ENCODE assay signal across 8 cellular contexts in the genomic region with DNA sequence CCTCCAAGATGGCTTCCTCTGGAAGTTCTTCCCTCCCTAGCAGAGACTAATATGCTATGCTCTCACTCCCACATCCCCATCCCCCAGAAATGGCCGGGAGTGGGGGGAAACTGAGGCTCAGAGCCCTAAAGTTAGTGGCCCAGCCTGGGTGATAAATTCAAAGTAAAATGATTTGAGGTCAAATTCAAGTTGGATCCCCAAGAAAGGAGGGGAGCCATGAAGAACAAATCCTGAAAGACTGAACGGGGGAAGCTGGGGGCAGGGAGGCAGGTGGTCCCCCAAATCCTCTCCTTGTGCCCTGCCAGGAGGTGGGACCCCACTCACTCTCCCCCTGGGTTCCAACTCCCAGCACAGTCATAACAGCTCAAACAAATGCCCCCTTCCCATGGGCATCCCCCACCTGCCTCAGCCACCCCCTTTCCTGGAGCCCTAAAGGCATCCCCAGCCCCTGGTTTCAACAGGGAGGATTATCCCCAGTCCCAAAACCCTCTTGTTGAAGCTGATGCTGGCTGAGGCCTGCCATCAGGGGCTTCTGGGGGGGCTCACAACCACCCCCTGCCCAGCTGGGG. TPM values are rescaled to one million over a fixed set of nuclear protein-coding genes. Genes with fewer than 3 reads are reported as not detected.
DNase-seq lines count a peak whose midpoint lies in the region; ATAC-seq and TF ChIP-seq lines count a peak whose summit lies in the region.

No MANE protein-coding gene starts in this region.

- H3K27ac Mint-ChIP-seq in activated naive CD8-positive, alpha-beta T cell treated with anti-CD3 and anti-CD28 coated beads, Interleukin-2, amount 50 U/mL, for 24 hours, result peak overlapping the region; percentile 79

- peak; percentile 19 for DNase-seq in NCI-H82 (lab: John Stamatoyannopoulos, UW)
- no peak for DNase-seq in NCI-H82 treated with DMSO at 0.1 percent for 48 hours (lab: John Stamatoyannopoulos, UW; ENCODE audit: unreplicated experiment)
- DNase-seq in activated naive CD8-positive, alpha-beta T cell treated with anti-CD3 and anti-CD28 coated beads, Interleukin-2, amount 50 U/mL, for 24 hours, result no peak
- DNase-seq in kidney epithelial cell (ENCODE audit: low read depth), result no peak
- peak; percentile 59 to 67 for DNase-seq in suprapubic skin (ENCODE audit: low spot score in 2 of 2)
- no peak for DNase-seq in NCI-H446 (lab: John Stamatoyannopoulos, UW)

- no peak for TF ChIP-seq POLR2A in suprapubic skin (IDR thresholded peaks at IDR 0.05)

- H3K27me3 ChIP-seq in kidney epithelial cell (ENCODE audit: control insufficient read depth, insufficient read depth, low read length) (no peaks in the 10 kb centered on the region), suprapubic skin (no peaks in the 10 kb centered on the region)

- no peaks in the 10 kb centered on the region for H3K9me3 ChIP-seq in suprapubic skin

- H3K27me3 Mint-ChIP-seq in activated naive CD8-positive, alpha-beta T cell treated with anti-CD3 and anti-CD28 coated beads, Interleukin-2, amount 50 U/mL, for 24 hours, result peaks cover 7% of the 10 kb centered on the region

- peaks cover 64% of the 10 kb centered on the region for H3K4me1 Mint-ChIP-seq in activated naive CD8-positive, alpha-beta T cell treated with anti-CD3 and anti-CD28 coated beads, Interleukin-2, amount 50 U/mL, for 24 hours

- no peaks in the 10 kb centered on the region for H3K9me3 Mint-ChIP-seq in activated naive CD8-positive, alpha-beta T cell treated with anti-CD3 and anti-CD28 coated beads, Interleukin-2, amount 50 U/mL, for 24 hours

- 28% methylated on average over 2 of the region's 2 CpGs for WGBS in suprapubic skin

- H3K36me3 ChIP-seq in kidney epithelial cell (ENCODE audit: control insufficient read depth, insufficient read depth, low read length) (peaks cover 2% of the 10 kb centered on the region), suprapubic skin (peaks cover 12% of the 10 kb centered on the region)

- TF ChIP-seq CTCF in kidney epithelial cell (IDR thresholded peaks at IDR 0.05; ENCODE audit: insufficient read depth, low read length, poor library complexity, severe bottlenecking) (no peak), suprapubic skin (IDR thresholded peaks at IDR 0.05) (no peak)

- H3K4me3 ChIP-seq in kidney epithelial cell (ENCODE audit: low read depth, low read length) (peak overlapping the region; percentile 76), suprapubic skin (peak overlapping the region; percentile 85)

- TF ChIP-seq EP300 in suprapubic skin (IDR thresholded peaks at IDR 0.05), result no peak

- peak overlapping the region; percentile 91 for H3K27ac ChIP-seq in suprapubic skin

- H3K36me3 Mint-ChIP-seq in activated naive CD8-positive, alpha-beta T cell treated with anti-CD3 and anti-CD28 coated beads, Interleukin-2, amount 50 U/mL, for 24 hours (ENCODE audit: low read depth), result peaks cover 34% of the 10 kb centered on the region

- peak overlapping the region; percentile 83 for H3K4me3 Mint-ChIP-seq in activated naive CD8-positive, alpha-beta T cell treated with anti-CD3 and anti-CD28 coated beads, Interleukin-2, amount 50 U/mL, for 24 hours

- H3K4me1 ChIP-seq in suprapubic skin, result peaks cover 49% of the 10 kb centered on the region

- ATAC-seq in activated naive CD8-positive, alpha-beta T cell treated with anti-CD3 and anti-CD28 coated beads, Interleukin-2, amount 50 U/mL, for 24 hours, result no peak
- ATAC-seq in GM19328 (IDR thresholded peaks at IDR 0.05; ENCODE audit: unreplicated experiment), result no peak
- ATAC-seq in GM18519 (IDR thresholded peaks at IDR 0.05; ENCODE audit: low FRiP score, unreplicated experiment), result no peak

RNA-seq across cellular contexts. Expression of gene CBX6, which starts 1.1 kb away (rescaled TPM):
- total RNA-seq in kidney epithelial cell (54.5 and 60.3 TPM in 2 replicates), suprapubic skin (10 to 100 TPM; 11.5 to 31.4 (median 22.1) TPM)

RNA-seq across cellular contexts. Expression of gene NPTXR, which starts 27.0 kb away (rescaled TPM):
- 2.4 and 5.4 TPM in 2 replicates for total RNA-seq in kidney epithelial cell
- 1 to 10 TPM; 1.0 to 2.4 (median 2.1) TPM for total RNA-seq in suprapubic skin

Comparison
In these comparisons a context has a peak if more than half of its experiments do, and no peak if none do; other contexts are left out.
1. DNase-seq: peak in NCI-H82 (single experiment) and suprapubic skin (2 of 2); none in NCI-H82 treated with DMSO at 0.1 percent for 48 hours (single experiment), activated naive CD8-positive, alpha-beta T cell treated with anti-CD3 and anti-CD28 coated beads, Interleukin-2, amount 50 U/mL, for 24 hours (single experiment), kidney epithelial cell (single experiment) and NCI-H446 (0 of 2).